ENCODE assay signal across 12 cellular contexts in genomic region chr14:58430156-58430555, GRCh38. TPM values are rescaled to one million over a fixed set of nuclear protein-coding genes. Genes with fewer than 3 reads are reported as not detected.
DNase-seq lines count a peak whose midpoint lies in the region; ATAC-seq and TF ChIP-seq lines count a peak whose summit lies in the region.
"Had no signal": no experiment of that assay in that cellular context is flagged by ENCODE, and none has a peak within 500 bp of the region (broad histone marks: within the 10 kb centered on the region; RNA-seq: fewer than 3 reads in every experiment).

No MANE protein-coding gene starts in this region.

- no peak overlapping the region for H3K9ac ChIP-seq in mammary epithelial cell (ENCODE audit: insufficient read depth, low read length)
- peak overlapping the region; percentile 54 for H3K9ac ChIP-seq in neural progenitor cell

- H3K4me3 ChIP-seq in mammary epithelial cell (replicated peaks in 1 of 3; ENCODE audit: insufficient read depth in 1 of 3, low read depth in 2 of 3, low read length in 3 of 3) (no peak overlapping the region), neural progenitor cell (peak overlapping the region; percentile 90)
- H3K4me3 ChIP-seq: gastroesophageal sphincter had no signal

- in situ Hi-C loops in mammary epithelial cell (cut with MboI; ENCODE audit: low sequenced_read_pairs in 2 of 2) = no loop called here

- H3K36me3 Mint-ChIP-seq in activated CD4-positive, alpha-beta T cell treated with anti-CD3 and anti-CD28 coated beads, Interleukin-2, amount 10 ng/mL, durations not matched to agents 24 days and 14 days (ENCODE audit: low read depth) = peaks cover 25% of the 10 kb centered on the region
- H3K36me3 Mint-ChIP-seq in neural progenitor cell (peaks cover 5% of the 10 kb centered on the region), progenitor cell of endocrine pancreas (ENCODE audit: insufficient read depth) (no peaks in the 10 kb centered on the region)

- H3K27me3 Mint-ChIP-seq in activated CD4-positive, alpha-beta T cell treated with anti-CD3 and anti-CD28 coated beads, Interleukin-2, amount 10 ng/mL, durations not matched to agents 24 days and 14 days = peaks cover 2% of the 10 kb centered on the region
- peaks cover 4% of the 10 kb centered on the region for H3K27me3 Mint-ChIP-seq in neural progenitor cell (ENCODE audit: insufficient read depth, low read depth)
- H3K27me3 Mint-ChIP-seq in progenitor cell of endocrine pancreas = no peaks in the 10 kb centered on the region

- H3K4me2 ChIP-seq in mammary epithelial cell (ENCODE audit: insufficient read depth, low read depth, low read length) (peak overlapping the region; percentile 99), neural progenitor cell (peak overlapping the region; percentile 92)

- CTCF ChIA-PET in mammary epithelial cell (lab: Charles Lee; ENCODE audit: low non-redundant PET) = no interaction called here

- H3K4me3 Mint-ChIP-seq in activated CD4-positive, alpha-beta T cell treated with anti-CD3 and anti-CD28 coated beads, Interleukin-2, amount 10 ng/mL, durations not matched to agents 24 days and 14 days = peak overlapping the region; percentile 27
- H3K4me3 Mint-ChIP-seq in neural progenitor cell = peak overlapping the region; percentile 60
- H3K4me3 Mint-ChIP-seq in progenitor cell of endocrine pancreas (ENCODE audit: low read depth) = no peak overlapping the region

- no peak for ATAC-seq in HG02852 (IDR thresholded peaks at IDR 0.05; ENCODE audit: unreplicated experiment)
- ATAC-seq: gastroesophageal sphincter had no signal

- H3K27ac ChIP-seq in mammary epithelial cell (ENCODE audit: insufficient read depth, low read depth, low read length) (no peak overlapping the region), neural progenitor cell (no peak overlapping the region)
- H3K27ac ChIP-seq: gastroesophageal sphincter had no signal

- H3K79me2 ChIP-seq in mammary epithelial cell (ENCODE audit: insufficient read depth, low read length) (peaks cover 39% of the 10 kb centered on the region), neural progenitor cell (ENCODE audit: low read depth) (peaks cover 47% of the 10 kb centered on the region)

- TF ChIP-seq CTCF in mammary epithelial cell (conservative IDR thresholded peaks at IDR 0.05 in 1 of 2, IDR thresholded peaks at IDR 0.05 in 1 of 2; ENCODE audit: extremely low read depth in 1 of 2, insufficient read depth in 1 of 2, low read depth in 1 of 2, low read length in 2 of 2) (no peak), neural progenitor cell (IDR thresholded peaks at IDR 0.05) (no peak), progenitor cell of endocrine pancreas (IDR thresholded peaks at IDR 0.05; ENCODE audit: unreplicated experiment) (no peak)

- WGBS in mammary epithelial cell (ENCODE audit: low coverage, missing lambda C conversion rate) = 22% methylated on average over 1 of the region's 1 CpG

- H3K27me3 ChIP-seq in mammary epithelial cell (ENCODE audit: insufficient read depth, low read length) (no peaks in the 10 kb centered on the region), neural progenitor cell (no peaks in the 10 kb centered on the region)
- H3K27me3 ChIP-seq: gastroesophageal sphincter had no signal

- no TSS peak for BruUV-seq in mammary epithelial cell (replicated peaks; lab: Mats Ljungman, UMichigan)

- H3K4me1 Mint-ChIP-seq in activated CD4-positive, alpha-beta T cell treated with anti-CD3 and anti-CD28 coated beads, Interleukin-2, amount 10 ng/mL, durations not matched to agents 24 days and 14 days = peaks cover 26% of the 10 kb centered on the region
- peaks cover 18% of the 10 kb centered on the region for H3K4me1 Mint-ChIP-seq in neural progenitor cell
- H3K4me1 Mint-ChIP-seq in progenitor cell of endocrine pancreas (ENCODE audit: low read depth) = peaks cover 15% of the 10 kb centered on the region

- no peaks in the 10 kb centered on the region for H3K9me3 Mint-ChIP-seq in activated CD4-positive, alpha-beta T cell treated with anti-CD3 and anti-CD28 coated beads, Interleukin-2, amount 10 ng/mL, durations not matched to agents 24 days and 14 days
- no peaks in the 10 kb centered on the region for H3K9me3 Mint-ChIP-seq in neural progenitor cell
- H3K9me3 Mint-ChIP-seq in progenitor cell of endocrine pancreas (ENCODE audit: low read depth) = no peaks in the 10 kb centered on the region

- H2AFZ ChIP-seq in mammary epithelial cell (ENCODE audit: low read depth, low read length) (no peak overlapping the region), neural progenitor cell (replicated peaks) (no peak overlapping the region)

- intact Hi-C loops in activated CD4-positive, alpha-beta T cell treated with anti-CD3 and anti-CD28 coated beads, Interleukin-2, amount 10 ng/mL, durations not matched to agents 24 days and 14 days (cut with micrococcal nuclease) = no loop called here
- intact Hi-C loops in mammary epithelial cell (cut with micrococcal nuclease) = no loop called here

- H4K20me1 ChIP-seq in mammary epithelial cell (ENCODE audit: insufficient read depth, low read length) (no peaks in the 10 kb centered on the region), neural progenitor cell (ENCODE audit: low read depth) (no peaks in the 10 kb centered on the region)

- H3K4me1 ChIP-seq in mammary epithelial cell (ENCODE audit: insufficient read depth, low read length) (peaks cover 22% of the 10 kb centered on the region), neural progenitor cell (peaks cover 6% of the 10 kb centered on the region)

- H3K27ac Mint-ChIP-seq in activated CD4-positive, alpha-beta T cell treated with anti-CD3 and anti-CD28 coated beads, Interleukin-2, amount 10 ng/mL, durations not matched to agents 24 days and 14 days = peak overlapping the region; percentile 16
- H3K27ac Mint-ChIP-seq in neural progenitor cell (no peak overlapping the region), progenitor cell of endocrine pancreas (no peak overlapping the region)

- DNase-seq in activated CD4-positive, alpha-beta T cell treated with anti-CD3 and anti-CD28 coated beads, Interleukin-2, amount 10 ng/mL, durations not matched to agents 24 days and 14 days = no peak
- no peak for DNase-seq in activated CD4-positive, alpha-beta T cell treated with anti-CD3 and anti-CD28 coated beads, Interleukin-2, amount 50 U/mL, for 1 hour
- peak; percentile 77 for DNase-seq in NCI-H226
- DNase-seq in mammary epithelial cell = peak; percentile 86
- DNase-seq in neural progenitor cell (ENCODE audit: low spot score) = no peak
- no peak for DNase-seq in progenitor cell of endocrine pancreas (ENCODE audit: low spot score, unreplicated experiment)
- DNase-seq in amniotic stem cell (lab: John Stamatoyannopoulos, UW) = no peak
- DNase-seq: activated effector memory CD4-positive, alpha-beta T cell treated with Interleukin-2 at 50 U/mL for 16 hours; midbrain; NCI-H1694 had no signal

- H3K36me3 ChIP-seq in mammary epithelial cell (ENCODE audit: insufficient read depth, low read length) = peaks cover 5% of the 10 kb centered on the region
- peaks cover 12% of the 10 kb centered on the region for H3K36me3 ChIP-seq in neural progenitor cell

- H3K9me3 ChIP-seq in mammary epithelial cell (replicated peaks; ENCODE audit: insufficient read depth, low read length) = no peaks in the 10 kb centered on the region
- no peaks in the 10 kb centered on the region for H3K9me3 ChIP-seq in neural progenitor cell (ENCODE audit: low read depth)
- H3K9me3 ChIP-seq: gastroesophageal sphincter had no signal

- H3F3A ChIP-seq in neural progenitor cell (ENCODE audit: low read depth) = peaks cover 10% of the 10 kb centered on the region

- dilution Hi-C loops in mammary epithelial cell (cut with HindIII; ENCODE audit: low sequenced_read_pairs) = no loop called here

RNA-seq across cellular contexts. Expression of gene KIAA0586, which starts 2.6 kb away (rescaled TPM):
- total RNA-seq in activated CD4-positive, alpha-beta T cell treated with anti-CD3 and anti-CD28 coated beads, Interleukin-2, amount 10 ng/mL, durations not matched to agents 24 days and 14 days = 19.8 and 20.9 TPM in 2 replicates
- total RNA-seq in mammary epithelial cell = 10 to 100 TPM; 14.3 to 16.2 TPM
- 10.1 TPM for polyA plus RNA-seq in mammary epithelial cell
- 18.4 TPM for polyA minus RNA-seq in mammary epithelial cell
- total RNA-seq in neural progenitor cell (ENCODE audit: low replicate concordance) = 55.9 and 79.4 TPM in 2 replicates
- total RNA-seq in progenitor cell of endocrine pancreas = 17.7 and 19.8 TPM in 2 replicates

RNA-seq across cellular contexts. Expression of gene TIMM9, which starts 2.8 kb away (rescaled TPM):
- total RNA-seq in activated CD4-positive, alpha-beta T cell treated with anti-CD3 and anti-CD28 coated beads, Interleukin-2, amount 10 ng/mL, durations not matched to agents 24 days and 14 days = 67.7 and 71.8 TPM in 2 replicates
- 10 to 100 TPM; 39.5 to 50.8 TPM for total RNA-seq in mammary epithelial cell
- 47.7 TPM for polyA plus RNA-seq in mammary epithelial cell
- polyA minus RNA-seq in mammary epithelial cell = 50.2 TPM
- total RNA-seq in neural progenitor cell (ENCODE audit: low replicate concordance) = 74.1 and 97.2 TPM in 2 replicates
- 34.1 and 37.9 TPM in 2 replicates for total RNA-seq in progenitor cell of endocrine pancreas

RNA-seq across cellular contexts. Expression of gene TOMM20L, which starts 34.4 kb away (rescaled TPM):
- not detected in 2 replicates for total RNA-seq in activated CD4-positive, alpha-beta T cell treated with anti-CD3 and anti-CD28 coated beads, Interleukin-2, amount 10 ng/mL, durations not matched to agents 24 days and 14 days
- total RNA-seq in mammary epithelial cell = not detected
- polyA plus RNA-seq in mammary epithelial cell = not detected
- polyA minus RNA-seq in mammary epithelial cell = not detected
- total RNA-seq in neural progenitor cell (ENCODE audit: low replicate concordance) = not detected in 2 replicates
- 0.55 TPM in 1 of 2 replicates, not detected in the other for total RNA-seq in progenitor cell of endocrine pancreas
- total RNA-seq: gastroesophageal sphincter had no signal

Comparison
In these comparisons a context has a peak if more than half of its experiments do, and no peak if none do; other contexts are left out.
1. DNase-seq: peak in NCI-H226 (single experiment) and mammary epithelial cell (single experiment); none in activated CD4-positive, alpha-beta T cell treated with anti-CD3 and anti-CD28 coated beads, Interleukin-2, amount 10 ng/mL, durations not matched to agents 24 days and 14 days (single experiment), activated CD4-positive, alpha-beta T cell treated with anti-CD3 and anti-CD28 coated beads, Interleukin-2, amount 50 U/mL, for 1 hour (single experiment), neural progenitor cell (single experiment), progenitor cell of endocrine pancreas (single experiment) and amniotic stem cell (single experiment).